ENCODE assay signal across 11 cellular contexts in genomic region chr3:55164876-55165275, GRCh38.
"Had no signal": no experiment of that assay in that cellular context is flagged by ENCODE, and none has a peak within 500 bp of the region (broad histone marks: within the 10 kb centered on the region; RNA-seq: fewer than 3 reads in every experiment).

No MANE protein-coding gene starts in this region.

- H3K9me3 ChIP-seq: left ventricle myocardium inferior, right atrium auricular region, suprapubic skin had no signal

- H3K36me3 ChIP-seq: cardiac muscle cell, left ventricle myocardium inferior, right atrium auricular region, suprapubic skin had no signal

- H3K4me3 ChIP-seq: cardiac muscle cell, dorsolateral prefrontal cortex, left ventricle myocardium inferior, right atrium auricular region, suprapubic skin had no signal

- H3K27me3 ChIP-seq: right atrium auricular region, suprapubic skin had no signal

- ATAC-seq: natural killer cell treated with Interleukin-12 subunit alpha and Interleukin-12 subunit beta and Interleukin-15 and Interleukin-18, amount 100 ng/mL, for 72 hours; stimulated activated naive CD8-positive, alpha-beta T cell treated with anti-CD3 and anti-CD28 coated beads, Interleukin-15, Interleukin-2, amounts not matched to agents 100 U/mL and 50 U/mL, for 24 hours had no signal

- DNase-seq: activated naive CD4-positive, alpha-beta T cell treated with anti-CD3 and anti-CD28 coated beads for 36 hours; dorsolateral prefrontal cortex; endodermal cell; erythroblast; glutamatergic neuron; left ventricle myocardium inferior; stimulated activated naive CD8-positive, alpha-beta T cell treated with anti-CD3 and anti-CD28 coated beads, Interleukin-15, Interleukin-2, amounts not matched to agents 100 U/mL and 50 U/mL, for 24 hours had no signal

- H3K27ac ChIP-seq: cardiac muscle cell, dorsolateral prefrontal cortex, left ventricle myocardium inferior, right atrium auricular region, suprapubic skin had no signal

- H3K4me1 ChIP-seq: left ventricle myocardium inferior, right atrium auricular region had no signal
